ENCODE assay signal across 25 cellular contexts in the genomic region with DNA sequence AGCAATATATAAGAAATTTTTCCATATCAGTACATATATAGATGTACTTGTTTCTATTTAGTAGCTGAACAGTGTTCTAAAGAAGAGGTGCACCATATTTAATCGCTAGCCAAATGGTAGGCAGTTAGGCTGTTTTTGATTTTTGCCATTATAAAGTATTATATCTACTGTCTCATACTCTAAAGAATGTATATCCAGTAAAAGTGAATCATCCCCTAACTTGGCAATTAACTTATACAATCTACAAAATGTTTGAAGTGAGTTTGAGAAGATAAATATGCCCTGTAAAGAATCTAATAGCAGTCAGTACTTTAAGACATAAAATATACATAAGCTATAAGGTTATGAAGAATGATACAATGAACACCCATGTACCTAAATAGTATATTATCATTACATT.
"Had no signal": no experiment of that assay in that cellular context is flagged by ENCODE, and none has a peak within 500 bp of the region (broad histone marks: within the 10 kb centered on the region; RNA-seq: fewer than 3 reads in every experiment).

No MANE protein-coding gene starts in this region.

- H3K27ac ChIP-seq: VCaP had no signal

- DNase-seq: activated B cell treated with CpG ODN at 0.5 μM for 24 hours; activated CD4-positive, alpha-beta memory T cell treated with anti-CD3 and anti-CD28 coated beads, Interleukin-2, amount 10 ng/mL, durations not matched to agents 7 days and 5 days; activated CD4-positive, alpha-beta T cell treated with anti-CD3 and anti-CD28 coated beads for 1 hour; activated CD4-positive, alpha-beta T cell treated with anti-CD3 and anti-CD28 coated beads for 48 hours; activated CD8-positive, alpha-beta memory T cell treated with anti-CD3 and anti-CD28 coated beads for 24 hours; activated CD8-positive, alpha-beta memory T cell treated with anti-CD3 and anti-CD28 coated beads, Interleukin-2, amount 10 ng/mL, durations not matched to agents 7 days and 5 days; activated CD8-positive, alpha-beta memory T cell treated with anti-CD3 and anti-CD28 coated beads, Interleukin-2, amount 50 U/mL, for 48 hours; activated effector memory CD4-positive, alpha-beta T cell treated with Interleukin-2 at 50 U/mL for 16 hours; activated naive CD4-positive, alpha-beta T cell treated with anti-CD3 and anti-CD28 coated beads, Interleukin-2, amount 10 ng/mL, durations not matched to agents 7 days and 5 days; activated naive CD8-positive, alpha-beta T cell treated with anti-CD3 and anti-CD28 coated beads, Interleukin-2, amount 50 U/mL, for 24 hours; activated T-cell treated with anti-CD3 and anti-CD28 coated beads, Interleukin-2, amount 50 U/mL, for 48 hours; amniotic stem cell; aorta; NCI-H1105 treated with DMSO at 0.1 percent for 48 hours; NCI-H1436; NCI-H1694 treated with DMSO at 0.1 percent for 48 hours; NCI-H2029; NCI-H345; NCI-H524 treated with DMSO at 0.1 percent for 48 hours; Right ventricle myocardium superior; SW 1271; T-helper 1 cell; T-helper 2 cell; T-helper 9 cell had no signal

- ATAC-seq: activated CD8-positive, alpha-beta memory T cell treated with anti-CD3 and anti-CD28 coated beads, Interleukin-2, amount 10 ng/mL, durations not matched to agents 7 days and 5 days; activated naive CD8-positive, alpha-beta T cell treated with anti-CD3 and anti-CD28 coated beads, Interleukin-2, amount 50 U/mL, for 24 hours had no signal
